ENCODE assay signal across 9 cellular contexts in genomic region chr3:151940481-151940880, GRCh38.
"Had no signal": no experiment of that assay in that cellular context is flagged by ENCODE, and none has a peak within 500 bp of the region (broad histone marks: within the 10 kb centered on the region; RNA-seq: fewer than 3 reads in every experiment).

No MANE protein-coding gene starts in this region.

- H3K4me1 ChIP-seq: HAP-1 had no signal

- H3K27ac ChIP-seq: GM23248 had no signal

- FAIRE-seq: HTR-8/SVneo, K562 had no signal

- H2AFZ ChIP-seq: GM23248 had no signal

- H3K9ac ChIP-seq: GM23248 had no signal

- DNase-seq: GM23248, GOT3, HFFc6, IMR-90, KG1 had no signal

- H3K4me3 ChIP-seq: GM23248, HAP-1, K562 had no signal

- ATAC-seq: HCT116, K562 had no signal

- H3K9me3 ChIP-seq: HAP-1 had no signal

- H3K36me3 ChIP-seq: HAP-1 had no signal
